Comparison of ENCODE assay signal across 1 cellular context in the genomic region with DNA sequence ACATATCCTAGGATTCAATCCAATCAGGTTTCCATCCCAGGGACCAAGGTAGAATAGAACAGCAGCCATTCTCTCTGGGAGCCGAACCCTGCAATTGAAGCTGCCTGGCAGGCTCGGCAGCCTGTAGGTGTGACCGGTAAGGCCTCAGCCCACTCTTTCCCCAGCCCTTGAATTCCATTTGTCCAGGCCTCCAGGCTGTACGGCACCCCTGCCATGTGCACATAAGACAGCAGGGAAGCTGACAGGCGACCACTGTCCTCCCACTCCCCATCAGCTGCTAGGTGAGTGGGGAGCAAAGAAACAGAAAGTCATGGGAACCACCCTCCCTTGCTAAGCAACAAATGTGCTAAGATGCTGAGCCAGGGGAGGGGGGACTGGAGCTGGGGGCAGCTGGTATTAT.
TF ChIP-seq lines count a peak whose summit lies in the region.

No MANE protein-coding gene starts in this region.

TF ChIP-seq in IMR-90, 13 proteins besides CTCF, POLR2A, EP300 and RAD21:
- TF ChIP-seq RFX5 (IDR thresholded peaks at IDR 0.05; ENCODE audit: low read depth, low read length) = no peak
- TF ChIP-seq MAZ (IDR thresholded peaks at IDR 0.05; ENCODE audit: borderline replicate concordance, low read depth, low read length) = no peak
- no peak for TF ChIP-seq CEBPB (IDR thresholded peaks at IDR 0.05; ENCODE audit: low read depth, low read length)
- no peak for TF ChIP-seq BHLHE40 (IDR thresholded peaks at IDR 0.05; ENCODE audit: low read depth, low read length)
- TF ChIP-seq SMC3 (IDR thresholded peaks at IDR 0.05; ENCODE audit: low read depth, low read length) = no peak
- TF ChIP-seq, protein P1, sequence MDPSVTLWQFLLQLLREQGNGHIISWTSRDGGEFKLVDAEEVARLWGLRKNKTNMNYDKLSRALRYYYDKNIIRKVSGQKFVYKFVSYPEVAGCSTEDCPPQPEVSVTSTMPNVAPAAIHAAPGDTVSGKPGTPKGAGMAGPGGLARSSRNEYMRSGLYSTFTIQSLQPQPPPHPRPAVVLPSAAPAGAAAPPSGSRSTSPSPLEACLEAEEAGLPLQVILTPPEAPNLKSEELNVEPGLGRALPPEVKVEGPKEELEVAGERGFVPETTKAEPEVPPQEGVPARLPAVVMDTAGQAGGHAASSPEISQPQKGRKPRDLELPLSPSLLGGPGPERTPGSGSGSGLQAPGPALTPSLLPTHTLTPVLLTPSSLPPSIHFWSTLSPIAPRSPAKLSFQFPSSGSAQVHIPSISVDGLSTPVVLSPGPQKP (IDR thresholded peaks at IDR 0.05; ENCODE audit: borderline replicate concordance, low read depth, low read length) = no peak
- TF ChIP-seq MAFK (IDR thresholded peaks at IDR 0.05; ENCODE audit: low read depth, low read length) = no peak
- no peak for TF ChIP-seq CHD1 (IDR thresholded peaks at IDR 0.05; ENCODE audit: low read depth, low read length)
- TF ChIP-seq RCOR1 (IDR thresholded peaks at IDR 0.05; ENCODE audit: insufficient replicate concordance, low read length) = no peak
- TF ChIP-seq FOS (IDR thresholded peaks at IDR 0.05; ENCODE audit: low read depth, low read length) = no peak
- no peak for TF ChIP-seq NFE2L2 (IDR thresholded peaks at IDR 0.05; ENCODE audit: low read depth, low read length)
- TF ChIP-seq, protein P2, sequence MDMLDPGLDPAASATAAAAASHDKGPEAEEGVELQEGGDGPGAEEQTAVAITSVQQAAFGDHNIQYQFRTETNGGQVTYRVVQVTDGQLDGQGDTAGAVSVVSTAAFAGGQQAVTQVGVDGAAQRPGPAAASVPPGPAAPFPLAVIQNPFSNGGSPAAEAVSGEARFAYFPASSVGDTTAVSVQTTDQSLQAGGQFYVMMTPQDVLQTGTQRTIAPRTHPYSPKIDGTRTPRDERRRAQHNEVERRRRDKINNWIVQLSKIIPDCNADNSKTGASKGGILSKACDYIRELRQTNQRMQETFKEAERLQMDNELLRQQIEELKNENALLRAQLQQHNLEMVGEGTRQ (IDR thresholded peaks at IDR 0.05; ENCODE audit: low read depth, low read length) = no peak
- no peak for TF ChIP-seq MXI1 (IDR thresholded peaks at IDR 0.05; ENCODE audit: borderline replicate concordance, low read depth, low read length)
